In genomic region chr1:24418898-24419628, GRCh38 we compare ENCODE assay signal across 8 cellular contexts.
A peak's percentile ranks its signal among the peaks of the same experiment; 100 is the strongest.
DNase-seq lines count a peak whose midpoint lies in the region; ATAC-seq and TF ChIP-seq lines count a peak whose summit lies in the region.

No MANE protein-coding gene starts in this region.

- H3K36me3 ChIP-seq in neutrophil, result peaks cover 27% of the 10 kb centered on the region

- no peak for ATAC-seq in HG02623 (IDR thresholded peaks at IDR 0.05; ENCODE audit: unreplicated experiment)

- H3K4me3 ChIP-seq in cardiac fibroblast (replicated peaks in 1 of 2; ENCODE audit: low read depth in 2 of 2, low read length in 2 of 2) (no peak overlapping the region), neutrophil (ENCODE audit: low read depth in 1 of 2, low read length in 1 of 2) (no peak overlapping the region)

- H3K9me3 ChIP-seq in neutrophil, result no peaks in the 10 kb centered on the region

- no peaks in the 10 kb centered on the region for H3K27me3 ChIP-seq in neutrophil

- H3K27ac ChIP-seq in neutrophil, result peak overlapping the region; percentile 55

- TF ChIP-seq CTCF in cardiac fibroblast (IDR thresholded peaks at IDR 0.05; ENCODE audit: low read depth, low read length) (no peak), neutrophil (IDR thresholded peaks at IDR 0.05) (no peak)

- DNase-seq in EL (peak; percentile 13), NCI-H2107 treated with DMSO at 0.1 percent for 48 hours (lab: John Stamatoyannopoulos, UW; ENCODE audit: unreplicated experiment) (peak; percentile 80), cardiac fibroblast (ENCODE audit: low read depth in 2 of 2) (peak; percentile 67 to 80), DMS53 (lab: John Stamatoyannopoulos, UW) (no peak), HuH-7 (ENCODE audit: low spot score) (no peak)
- DNase-seq in activated CD4-positive, alpha-beta T cell treated with anti-CD3 and anti-CD28 coated beads, Interleukin-2, amount 50 U/mL, for 4 hours, result no peak

- peaks cover 38% of the 10 kb centered on the region in 2 experiments for H3K4me1 ChIP-seq in neutrophil (ENCODE audit: control insufficient read depth in 1 of 2, insufficient read depth in 1 of 2, low read depth in 1 of 2, low read length in 1 of 2)

Comparison
In these comparisons a context has a peak if more than half of its experiments do, and no peak if none do; other contexts are left out.
1. DNase-seq: peak in EL (single experiment), NCI-H2107 treated with DMSO at 0.1 percent for 48 hours (single experiment) and cardiac fibroblast (2 of 2); none in DMS53 (single experiment), HuH-7 (single experiment) and activated CD4-positive, alpha-beta T cell treated with anti-CD3 and anti-CD28 coated beads, Interleukin-2, amount 50 U/mL, for 4 hours (0 of 2).